In the genomic region with DNA sequence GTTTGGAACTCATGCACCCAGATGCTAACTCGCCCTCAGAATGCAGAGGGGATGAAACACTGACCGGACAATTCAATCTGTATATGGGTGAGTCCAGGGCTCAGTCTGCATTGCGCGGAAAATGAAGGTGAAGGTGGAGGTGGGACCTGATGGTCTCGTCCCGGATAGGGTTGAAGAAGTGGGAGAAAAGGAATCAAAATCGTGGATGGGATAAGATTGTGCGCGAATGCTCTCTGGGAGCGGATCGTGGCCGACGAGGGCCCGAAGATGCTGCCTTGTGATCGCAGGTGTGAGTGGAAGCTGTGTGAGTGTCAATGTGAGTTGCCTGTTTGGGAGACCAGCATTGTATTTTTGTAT, we compare ENCODE assay signal across 7 cellular contexts. TPM values are rescaled to one million over a fixed set of nuclear protein-coding genes. Genes with fewer than 3 reads are reported as not detected.
DNase-seq lines count a peak whose midpoint lies in the region; ATAC-seq and TF ChIP-seq lines count a peak whose summit lies in the region.

No MANE protein-coding gene starts in this region.

- no peaks in the 10 kb centered on the region; the same call in 1 of the 2 replicates for H3F3A ChIP-seq in PC-9 (ENCODE audit: insufficient read depth, low read depth)

- DNase-seq in PC-9 = no peak
- no peak for DNase-seq in fibroblast of lung (ENCODE audit: low read depth in 2 of 2)
- no peak for DNase-seq in activated effector memory CD4-positive, alpha-beta T cell treated with anti-CD3 and anti-CD28 coated beads, Interleukin-2, amount 50 U/mL, for 16 hours
- no peak for DNase-seq in ureter (ENCODE audit: low spot score)

- no peaks in the 10 kb centered on the region for H4K20me1 ChIP-seq in PC-9 (ENCODE audit: insufficient read depth)
- H4K20me1 ChIP-seq in fibroblast of lung (ENCODE audit: control insufficient read depth, extremely low read depth, insufficient read depth, low read length) = no peaks in the 10 kb centered on the region

- no peaks in the 10 kb centered on the region for H3K9me2 ChIP-seq in PC-9 (ENCODE audit: insufficient read depth)

- POLR2A ChIA-PET in PC-9 (lab: Charles Lee; ENCODE audit: unreplicated experiment) = interaction anchor here (0.7 kb wide), 1 partner anchor 107 kb away, joined by 3 read pairs; no protein-coding TSS in a partner anchor

- peaks cover 25% of the 10 kb centered on the region for H3K9me3 ChIP-seq in PC-9 (ENCODE audit: insufficient read depth, low read depth)
- no peaks in the 10 kb centered on the region for H3K9me3 ChIP-seq in fibroblast of lung (ENCODE audit: control insufficient read depth, insufficient read depth, low read depth, low read length)

- H3K4me3 ChIP-seq in PC-9 (peak overlapping the region; percentile 81), fibroblast of lung (replicated peaks in 1 of 4; ENCODE audit: control extremely low read depth in 1 of 4, insufficient read depth in 1 of 4, low read depth in 3 of 4, low read length in 4 of 4) (peak overlapping the region; percentile 55 to 94 (median 88)), skin epidermis (peak overlapping the region; percentile 64 to 84 (median 77))

- H3K36me3 ChIP-seq in PC-9 (ENCODE audit: low read depth) (no peaks in the 10 kb centered on the region), fibroblast of lung (ENCODE audit: control insufficient read depth, insufficient read depth, low read length) (no peaks in the 10 kb centered on the region)

- BruUV-seq in PC-9 (replicated peaks; lab: Mats Ljungman, UMichigan) = no TSS peak

- CTCF ChIA-PET in PC-9 (lab: Charles Lee) = no interaction called here

- H3K79me2 ChIP-seq in PC-9 (ENCODE audit: low read depth) = peaks cover 8% of the 10 kb centered on the region; the same call in 1 of the 2 replicates
- H3K79me2 ChIP-seq in fibroblast of lung (ENCODE audit: control insufficient read depth, insufficient read depth, low read length) = peaks cover 6% of the 10 kb centered on the region

- H3K4me1 ChIP-seq in PC-9 (replicated peaks; ENCODE audit: insufficient read depth) (no peaks in the 10 kb centered on the region), fibroblast of lung (ENCODE audit: control insufficient read depth, extremely low read depth, insufficient read depth, low read length) (no peaks in the 10 kb centered on the region)

- intact Hi-C loops in PC-9 (cut with micrococcal nuclease; ENCODE audit: unreplicated experiment) = loop anchor here (2.0 to 10.0 kb wide), 4 partner anchors 78 to 558 kb away; partner anchors contain the start of genes ZFP14, ZNF146, ZNF345 and ZNF461

- ATAC-seq in GM21528 (IDR thresholded peaks at IDR 0.05; ENCODE audit: low FRiP score, unreplicated experiment) (peak; percentile 18), HG03469 (IDR thresholded peaks at IDR 0.05; ENCODE audit: unreplicated experiment) (no peak)

- H3K9ac ChIP-seq in fibroblast of lung (ENCODE audit: insufficient read depth, low read length) = no peak overlapping the region

- H2AFZ ChIP-seq in PC-9 (peak overlapping the region; percentile 97), fibroblast of lung (ENCODE audit: low read length) (peak overlapping the region; percentile 97)

- TF ChIP-seq CTCF in PC-9 (conservative IDR thresholded peaks at IDR 0.05) = no peak
- no peak for TF ChIP-seq CTCF in fibroblast of lung (conservative IDR thresholded peaks at IDR 0.05 in 1 of 2, IDR thresholded peaks at IDR 0.05 in 1 of 2; ENCODE audit: low read depth in 1 of 2, low read length in 2 of 2)

- H3K4me2 ChIP-seq in PC-9 (peak overlapping the region; percentile 90), fibroblast of lung (ENCODE audit: extremely low read depth, insufficient read depth, low read length) (peak overlapping the region; percentile 100)

- H3K27me3 ChIP-seq in PC-9 (ENCODE audit: insufficient read depth, low read depth) = no peaks in the 10 kb centered on the region
- no peaks in the 10 kb centered on the region for H3K27me3 ChIP-seq in fibroblast of lung (ENCODE audit: control insufficient read depth, insufficient read depth, low read length)

- H3K27ac ChIP-seq in PC-9 = no peak overlapping the region
- H3K27ac ChIP-seq in fibroblast of lung (ENCODE audit: insufficient read depth, low read length) = peak overlapping the region; percentile 85
- peak overlapping the region in 14 of 21 experiments; percentile 62 to 90 (median 80) for H3K27ac ChIP-seq in skin epidermis

RNA-seq across cellular contexts. Expression of gene ZNF850, which starts 0.6 kb away (rescaled TPM):
- 4.0 and 6.0 TPM in 2 replicates for total RNA-seq in PC-9 (2021)
- total RNA-seq in fibroblast of lung = 1.2 and 1.8 TPM in 2 replicates
- polyA plus RNA-seq in fibroblast of lung = 1.4 and 1.6 TPM in 2 replicates
- 0.54 and 0.93 TPM in 2 replicates for polyA plus RNA-seq in fibroblast of lung (2012)
- polyA minus RNA-seq in fibroblast of lung (ENCODE audit: low replicate concordance) = 0.35 and 0.70 TPM in 2 replicates
- 2.8 TPM for total RNA-seq in ureter
